27 cellular contexts compared by ENCODE assay signal in the genomic region with DNA sequence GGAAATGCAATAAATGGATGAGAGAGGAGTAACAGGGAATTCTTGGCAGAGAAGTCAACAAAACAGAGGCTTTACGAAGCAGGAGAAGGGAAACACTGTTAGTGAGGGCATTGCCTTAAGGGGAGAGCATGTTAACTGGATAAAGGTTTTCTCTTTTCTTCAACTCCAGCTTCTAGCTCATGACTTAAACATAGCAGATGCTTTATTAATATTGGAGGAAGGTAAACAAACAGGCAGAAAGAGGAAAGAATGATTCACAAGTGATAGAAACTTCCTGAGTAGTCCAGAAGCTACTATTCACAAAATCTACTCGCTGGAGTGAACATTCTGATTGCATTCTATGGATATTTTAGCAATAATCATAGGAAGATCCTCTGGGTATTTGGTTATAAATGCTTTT.
"Had no signal": no experiment of that assay in that cellular context is flagged by ENCODE, and none has a peak within 500 bp of the region (broad histone marks: within the 10 kb centered on the region; RNA-seq: fewer than 3 reads in every experiment).

No MANE protein-coding gene starts in this region.

- H3K27me3 Mint-ChIP-seq: activated CD4-positive, alpha-beta T cell treated with anti-CD3 and anti-CD28 coated beads, Interleukin-2, amount 10 ng/mL, durations not matched to agents 7 days and 5 days; activated CD8-positive, alpha-beta T cell treated with anti-CD3 and anti-CD28 coated beads for 36 hours; activated naive CD8-positive, alpha-beta T cell treated with anti-CD3 and anti-CD28 coated beads, Interleukin-2, amount 50 U/mL, for 24 hours; natural killer cell treated with Interleukin-12 subunit alpha and Interleukin-12 subunit beta and Interleukin-15 and Interleukin-18, amount 100 ng/mL, for 72 hours had no signal

- H3K27ac ChIP-seq: body of pancreas, colonic mucosa, epithelial cell of prostate, heart left ventricle, sigmoid colon, testis, WERI-Rb-1 had no signal

- H3K27me3 ChIP-seq: body of pancreas, colonic mucosa, heart left ventricle, sigmoid colon, testis, uterus had no signal

- H3K4me3 Mint-ChIP-seq: activated CD4-positive, alpha-beta T cell treated with anti-CD3 and anti-CD28 coated beads, Interleukin-2, amount 10 ng/mL, durations not matched to agents 7 days and 5 days; activated CD8-positive, alpha-beta T cell treated with anti-CD3 and anti-CD28 coated beads for 36 hours; activated naive CD8-positive, alpha-beta T cell treated with anti-CD3 and anti-CD28 coated beads, Interleukin-2, amount 50 U/mL, for 24 hours; activated T-helper 1 cell treated with anti-CD3 and anti-CD28 coated beads, Interleukin-12 subunit alpha, Interleukin-12 subunit beta, Interleukin-2, Interleukin-4 antibody, amounts not matched to agents 30 ng/mL and 10 ng/mL and 1 ng/mL, durations not matched to agents 14 hours and 24 hours and 36 hours; endodermal cell; natural killer cell treated with Interleukin-12 subunit alpha and Interleukin-12 subunit beta and Interleukin-15 and Interleukin-18, amount 100 ng/mL, for 72 hours; T-cell; T-helper 2 cell treated with Interferon-gamma antibody and Interleukin-4, amounts not matched to agents 5 μg/mL and 100 μg/mL, for 36 hours had no signal

- H3K36me3 Mint-ChIP-seq: natural killer cell treated with Interleukin-12 subunit alpha and Interleukin-12 subunit beta and Interleukin-15 and Interleukin-18, amount 100 ng/mL, for 72 hours; T-cell had no signal

- H3K4me3 ChIP-seq: body of pancreas, colonic mucosa, heart left ventricle, sigmoid colon, testis, uterus had no signal

- ATAC-seq: activated CD8-positive, alpha-beta T cell treated with anti-CD3 and anti-CD28 coated beads for 36 hours; activated naive CD8-positive, alpha-beta T cell treated with anti-CD3 and anti-CD28 coated beads, Interleukin-2, amount 50 U/mL, for 24 hours; body of pancreas; heart left ventricle; left ventricle myocardium superior; natural killer cell treated with Interleukin-12 subunit alpha and Interleukin-12 subunit beta and Interleukin-15 and Interleukin-18, amount 100 ng/mL, for 72 hours; T-cell had no signal

- H3K36me3 ChIP-seq: colonic mucosa, heart left ventricle, sigmoid colon, uterus, WERI-Rb-1 had no signal

- H3K9me3 Mint-ChIP-seq: activated CD4-positive, alpha-beta T cell treated with anti-CD3 and anti-CD28 coated beads, Interleukin-2, amount 10 ng/mL, durations not matched to agents 7 days and 5 days; activated CD8-positive, alpha-beta T cell treated with anti-CD3 and anti-CD28 coated beads for 36 hours; activated naive CD8-positive, alpha-beta T cell treated with anti-CD3 and anti-CD28 coated beads, Interleukin-2, amount 50 U/mL, for 24 hours; activated T-helper 1 cell treated with anti-CD3 and anti-CD28 coated beads, Interleukin-12 subunit alpha, Interleukin-12 subunit beta, Interleukin-2, Interleukin-4 antibody, amounts not matched to agents 30 ng/mL and 10 ng/mL and 1 ng/mL, durations not matched to agents 14 hours and 24 hours and 36 hours; endodermal cell; T-helper 2 cell treated with Interferon-gamma antibody and Interleukin-4, amounts not matched to agents 5 μg/mL and 100 μg/mL, for 36 hours had no signal

- H3K9me3 ChIP-seq: body of pancreas, colonic mucosa, heart left ventricle, sigmoid colon, testis, uterus had no signal

- H3K4me1 Mint-ChIP-seq: activated CD4-positive, alpha-beta T cell treated with anti-CD3 and anti-CD28 coated beads, Interleukin-2, amount 10 ng/mL, durations not matched to agents 7 days and 5 days; activated naive CD8-positive, alpha-beta T cell treated with anti-CD3 and anti-CD28 coated beads, Interleukin-2, amount 50 U/mL, for 24 hours; T-cell had no signal

- H3K4me1 ChIP-seq: body of pancreas, colonic mucosa, heart left ventricle, sigmoid colon, testis, uterus had no signal

- DNase-seq: activated CD4-positive, alpha-beta T cell treated with anti-CD3 and anti-CD28 coated beads, Interleukin-2, amount 10 ng/mL, durations not matched to agents 7 days and 5 days; activated CD4-positive, CD25-positive, alpha-beta regulatory T cell treated with anti-CD3 and anti-CD28 coated beads, Interleukin-2, amount 50 U/mL, for 72 hours; activated CD8-positive, alpha-beta T cell treated with anti-CD3 and anti-CD28 coated beads for 36 hours; activated gamma-delta T cell; activated naive CD4-positive, alpha-beta T cell treated with anti-CD3 and anti-CD28 coated beads, Interleukin-2, amount 50 U/mL, for 16 hours; activated naive CD8-positive, alpha-beta T cell treated with anti-CD3 and anti-CD28 coated beads, Interleukin-2, amount 50 U/mL, for 24 hours; body of pancreas; caudate nucleus; colonic mucosa; endodermal cell; heart left ventricle; kidney glomerular epithelial cell; left ventricle myocardium superior; nucleus accumbens; posterior cingulate gyrus; sigmoid colon; stimulated activated CD4-positive, alpha-beta T cell treated with anti-CD3 and anti-CD28 coated beads, Interleukin-4, amount 100 ng/mL, for 1 hour; stimulated activated naive CD4-positive, alpha-beta T cell; T-cell; testis; trophoblast cell; uterus; WERI-Rb-1 had no signal

- H3K27ac Mint-ChIP-seq: activated CD4-positive, alpha-beta T cell treated with anti-CD3 and anti-CD28 coated beads, Interleukin-2, amount 10 ng/mL, durations not matched to agents 7 days and 5 days; activated CD8-positive, alpha-beta T cell treated with anti-CD3 and anti-CD28 coated beads for 36 hours; activated naive CD8-positive, alpha-beta T cell treated with anti-CD3 and anti-CD28 coated beads, Interleukin-2, amount 50 U/mL, for 24 hours; activated T-helper 1 cell treated with anti-CD3 and anti-CD28 coated beads, Interleukin-12 subunit alpha, Interleukin-12 subunit beta, Interleukin-2, Interleukin-4 antibody, amounts not matched to agents 30 ng/mL and 10 ng/mL and 1 ng/mL, durations not matched to agents 14 hours and 24 hours and 36 hours; endodermal cell; natural killer cell treated with Interleukin-12 subunit alpha and Interleukin-12 subunit beta and Interleukin-15 and Interleukin-18, amount 100 ng/mL, for 72 hours; T-cell; T-helper 2 cell treated with Interferon-gamma antibody and Interleukin-4, amounts not matched to agents 5 μg/mL and 100 μg/mL, for 36 hours had no signal
